1 cellular context compared by ENCODE assay signal in the genomic region with DNA sequence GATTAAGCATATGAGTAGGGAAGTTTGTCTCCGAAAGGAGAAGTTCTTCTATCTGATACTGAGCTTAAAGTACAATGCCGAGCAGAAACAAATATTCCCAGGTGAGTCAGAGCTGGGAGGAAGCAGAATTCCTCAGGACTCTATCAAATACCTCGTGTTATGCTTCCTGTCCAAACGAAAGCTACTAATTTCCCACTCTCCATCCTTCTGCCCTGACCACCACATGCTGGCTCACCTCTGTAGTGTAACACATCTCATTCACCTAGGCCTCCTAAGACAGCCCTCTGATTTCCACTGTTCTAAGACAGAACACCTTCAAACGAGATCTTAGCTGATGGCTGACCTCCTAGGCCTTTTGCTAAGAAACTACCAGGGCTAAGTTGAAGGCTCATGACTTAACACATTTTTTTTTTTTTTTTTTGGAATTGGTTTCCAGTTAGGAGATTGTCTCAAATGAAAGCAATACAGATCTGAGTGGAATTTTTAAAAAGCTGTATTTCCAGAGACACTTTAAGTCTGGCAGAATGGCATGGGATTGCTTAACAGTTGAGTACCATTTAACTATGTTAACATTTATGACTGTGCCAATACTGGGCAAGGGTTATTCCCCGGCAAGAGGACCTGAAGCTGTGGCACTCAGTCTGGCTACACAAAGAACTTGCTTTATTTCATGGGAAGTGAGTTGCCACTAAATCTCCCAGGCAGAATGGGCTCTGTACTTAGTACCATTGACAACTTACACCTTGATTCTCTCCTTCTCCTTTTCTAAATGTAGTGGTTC.
TF ChIP-seq lines count a peak whose summit lies in the region.

No MANE protein-coding gene starts in this region.

TF ChIP-seq in IMR-90, 13 proteins besides CTCF, POLR2A, EP300 and RAD21:
- TF ChIP-seq USF2 (IDR thresholded peaks at IDR 0.05; ENCODE audit: low read depth, low read length) (no peak), MAFK (IDR thresholded peaks at IDR 0.05; ENCODE audit: low read depth, low read length) (no peak), FOS (IDR thresholded peaks at IDR 0.05; ENCODE audit: low read depth, low read length) (no peak), CEBPB (IDR thresholded peaks at IDR 0.05; ENCODE audit: low read depth, low read length) (no peak), BHLHE40 (IDR thresholded peaks at IDR 0.05; ENCODE audit: low read depth, low read length) (no peak), CHD1 (IDR thresholded peaks at IDR 0.05; ENCODE audit: low read depth, low read length) (no peak), MXI1 (IDR thresholded peaks at IDR 0.05; ENCODE audit: borderline replicate concordance, low read depth, low read length) (no peak), SMC3 (IDR thresholded peaks at IDR 0.05; ENCODE audit: low read depth, low read length) (no peak), NFE2L2 (IDR thresholded peaks at IDR 0.05; ENCODE audit: low read depth, low read length) (no peak)
- TF ChIP-seq, protein P1, sequence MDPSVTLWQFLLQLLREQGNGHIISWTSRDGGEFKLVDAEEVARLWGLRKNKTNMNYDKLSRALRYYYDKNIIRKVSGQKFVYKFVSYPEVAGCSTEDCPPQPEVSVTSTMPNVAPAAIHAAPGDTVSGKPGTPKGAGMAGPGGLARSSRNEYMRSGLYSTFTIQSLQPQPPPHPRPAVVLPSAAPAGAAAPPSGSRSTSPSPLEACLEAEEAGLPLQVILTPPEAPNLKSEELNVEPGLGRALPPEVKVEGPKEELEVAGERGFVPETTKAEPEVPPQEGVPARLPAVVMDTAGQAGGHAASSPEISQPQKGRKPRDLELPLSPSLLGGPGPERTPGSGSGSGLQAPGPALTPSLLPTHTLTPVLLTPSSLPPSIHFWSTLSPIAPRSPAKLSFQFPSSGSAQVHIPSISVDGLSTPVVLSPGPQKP (IDR thresholded peaks at IDR 0.05; ENCODE audit: borderline replicate concordance, low read depth, low read length): no peak
